7 cellular contexts compared by ENCODE assay signal in the genomic region with DNA sequence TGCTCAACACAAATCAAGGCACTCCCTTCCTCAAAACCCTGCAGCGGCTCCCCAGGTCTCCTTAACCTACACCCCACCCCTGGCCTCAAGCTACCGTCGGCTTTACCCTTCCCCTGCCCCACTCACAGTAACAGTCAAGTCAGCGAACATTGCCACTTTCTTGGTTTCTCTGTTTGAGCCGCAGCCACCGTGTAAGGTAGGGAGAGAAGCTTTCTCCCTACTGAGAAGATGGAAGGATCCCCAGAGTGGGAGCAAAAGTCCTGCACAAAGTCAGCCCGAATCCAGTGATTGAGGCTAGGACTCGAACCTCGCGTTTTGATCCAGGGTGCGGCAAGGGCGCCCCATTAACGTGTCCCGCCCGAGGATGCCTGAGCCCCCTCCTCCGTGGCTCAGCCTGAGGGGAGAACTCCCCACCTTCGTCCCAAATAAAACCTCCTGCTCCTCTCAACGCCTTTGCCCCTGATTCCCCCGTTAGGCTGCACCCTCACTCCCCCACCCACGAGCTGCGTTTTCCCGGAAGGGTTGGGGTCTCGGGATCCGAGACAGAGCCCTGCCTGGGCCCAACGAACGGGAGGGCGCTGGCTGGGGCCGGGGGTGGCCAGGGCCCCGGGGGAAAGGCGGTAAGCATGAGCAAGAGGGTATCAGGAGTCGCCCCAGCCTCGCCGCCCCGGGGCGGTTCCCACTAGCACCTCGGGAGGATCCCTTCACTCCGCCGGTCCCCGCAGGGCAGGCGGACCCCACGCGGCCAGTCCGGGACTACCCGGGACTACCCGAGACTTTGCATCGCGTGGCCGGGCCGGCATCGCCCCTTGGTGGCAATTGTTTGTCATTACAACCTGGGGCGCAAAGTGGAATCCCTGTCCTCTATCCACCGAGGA. TPM values are rescaled to one million over a fixed set of nuclear protein-coding genes. Genes with fewer than 3 reads are reported as not detected.
DNase-seq lines count a peak whose midpoint lies in the region; ATAC-seq, FAIRE-seq and TF ChIP-seq lines count a peak whose summit lies in the region.

No MANE protein-coding gene starts in this region.

- H3K9ac ChIP-seq in kidney (ENCODE audit: low read length in 2 of 2), result peak overlapping the region in 1 of 2 donors; percentile 2

- H3K36me3 ChIP-seq in MG63 (no peaks in the 10 kb centered on the region), kidney (ENCODE audit: control insufficient read depth in 1 of 2, insufficient read depth in 2 of 2, low read length in 2 of 2) (no peaks in the 10 kb centered on the region)

- H3K4me1 ChIP-seq in kidney (ENCODE audit: control insufficient read depth in 1 of 2, insufficient read depth in 1 of 2, low read depth in 1 of 2, low read length in 2 of 2), result peaks cover 2 to 4% of the 10 kb centered on the region in 2 donors

- peak; percentile 91 for DNase-seq in GM03348 (ENCODE audit: low spot score)
- DNase-seq in MG63, result peak; percentile 74
- peak; percentile 52 for DNase-seq in central memory CD4-positive, alpha-beta T cell
- DNase-seq in kidney, result peak; percentile 88
- peak; percentile 38 to 63 (median 54) for DNase-seq in stimulated activated CD4-positive, alpha-beta T cell treated with anti-CD3 and anti-CD28 coated beads, Interleukin-1b, Interleukin-23, amount 100 ng/mL, for 24 hours (ENCODE audit: low read depth in 4 of 4, low spot score in 1 of 4)

- H3K4me3 ChIP-seq in MG63, result peak overlapping the region; percentile 34
- no peak overlapping the region for H3K4me3 ChIP-seq in kidney (ENCODE audit: low read length in 2 of 2)

- TF ChIP-seq CTCF in kidney (IDR thresholded peaks at IDR 0.05; ENCODE audit: borderline replicate concordance, extremely low read depth, insufficient read depth), result peak; percentile 78

- ATAC-seq in activated CD4-positive, CD25-positive, alpha-beta regulatory T cell treated with anti-CD3 and anti-CD28 coated beads, Interleukin-2, amount 50 U/mL, for 24 hours, result peak; percentile 78 to 84
- ATAC-seq in HG02678 (IDR thresholded peaks at IDR 0.05; ENCODE audit: unreplicated experiment), result no peak

- no peaks in the 10 kb centered on the region for H3K27me3 ChIP-seq in MG63

- H3K9me3 ChIP-seq in MG63 (no peaks in the 10 kb centered on the region), kidney (ENCODE audit: control insufficient read depth in 1 of 2, low read length in 2 of 2) (no peaks in the 10 kb centered on the region)

- H3K27ac ChIP-seq in kidney (ENCODE audit: low read depth in 2 of 2, low read length in 2 of 2), result no peak overlapping the region

- intact Hi-C loops in kidney (cut with DNase I), result no loop called here

- no peak for FAIRE-seq in kidney (lab: Jason Lieb, UNC)

RNA-seq across cellular contexts. Expression of a gene that starts 9.9 kb away (rescaled TPM):
- total RNA-seq in MG63 (2014; rRNA removed; shearing (Covaris generic); ENCODE audit: low replicate concordance), result 1.4 TPM in 1 of 2 replicates, not detected in the other
- total RNA-seq in kidney, result 3.5 TPM
- polyA plus RNA-seq in kidney (ENCODE audit: insufficient read depth, low read depth, low replicate concordance), result 8.7 TPM

RNA-seq across cellular contexts. Expression of a gene that starts 20.3 kb away (rescaled TPM):
- total RNA-seq in MG63 (2014; rRNA removed; shearing (Covaris generic); ENCODE audit: low replicate concordance), result 33.2 and 56.8 TPM in 2 replicates
- 31.2 TPM for total RNA-seq in kidney
- 111 TPM for polyA plus RNA-seq in kidney (ENCODE audit: insufficient read depth, low read depth, low replicate concordance)

RNA-seq across cellular contexts. Expression of a gene that starts 40.8 kb away (rescaled TPM):
- total RNA-seq in MG63 (2014; rRNA removed; shearing (Covaris generic); ENCODE audit: low replicate concordance), result not detected in 2 replicates
- not detected for total RNA-seq in kidney
- not detected for polyA plus RNA-seq in kidney (ENCODE audit: insufficient read depth, low read depth, low replicate concordance)

RNA-seq across cellular contexts. Expression of a gene that starts 52.2 kb away (rescaled TPM):
- total RNA-seq in MG63 (2014; rRNA removed; shearing (Covaris generic); ENCODE audit: low replicate concordance), result not detected in 2 replicates
- total RNA-seq in kidney, result not detected
- polyA plus RNA-seq in kidney (ENCODE audit: insufficient read depth, low read depth, low replicate concordance), result not detected
